ENCODE assay signal across 10 cellular contexts in genomic region chr11:60844045-60844869, GRCh38. TPM values are rescaled to one million over a fixed set of nuclear protein-coding genes. Genes with fewer than 3 reads are reported as not detected.
DNase-seq lines count a peak whose midpoint lies in the region; ATAC-seq and TF ChIP-seq lines count a peak whose summit lies in the region.
"Had no signal": no experiment of that assay in that cellular context is flagged by ENCODE, and none has a peak within 500 bp of the region (broad histone marks: within the 10 kb centered on the region; RNA-seq: fewer than 3 reads in every experiment).

No MANE protein-coding gene starts in this region.

- H3K4me3 Mint-ChIP-seq in GM23338, result peak overlapping the region; percentile 93

- no peak for ATAC-seq in GM23338
- peak; percentile 10; the same call in 1 of the 3 replicates for ATAC-seq in SK-N-SH treated with all-trans-retinoic acid at 6 μM for 48 hours
- peak; percentile 8 for ATAC-seq in esophagus mucosa
- ATAC-seq in GM21717 (IDR thresholded peaks at IDR 0.05; ENCODE audit: unreplicated experiment), result no peak

- H3K9me2 ChIP-seq in GM23338 (ENCODE audit: insufficient read depth), result 0 out of 2 replicates have a peak, but pooled peaks cover 4% of the 10 kb centered on the region

- H3K27ac ChIP-seq in GM23338 (ENCODE audit: low read depth), result no peak overlapping the region
- H3K27ac ChIP-seq: SJSA1 had no signal

- H3K4me2 ChIP-seq in GM23338, result peak overlapping the region; percentile 96

- H2AFZ ChIP-seq in GM23338, result no peak overlapping the region

- DNase-seq in GM23338 (ENCODE audit: low spot score) (no peak), skeletal muscle cell (ENCODE audit: low read depth) (no peak), NCI-H1048 (lab: John Stamatoyannopoulos, UW) (no peak), putamen (ENCODE audit: low spot score) (no peak)
- DNase-seq in activated CD4-positive, alpha-beta T cell treated with anti-CD3 and anti-CD28 coated beads for 1 hour, result no peak

- no peaks in the 10 kb centered on the region; the same call in 1 of the 3 replicates for H3K9me3 Mint-ChIP-seq in GM23338

- peaks cover 21% of the 10 kb centered on the region for H4K20me1 ChIP-seq in GM23338 (replicated peaks; ENCODE audit: insufficient read depth)

- H3K27me3 ChIP-seq in GM23338 (ENCODE audit: insufficient read depth), result no peaks in the 10 kb centered on the region
- H3K27me3 ChIP-seq: SJSA1 had no signal

- peak overlapping the region; percentile 21; the same call in 1 of the 2 replicates for H3K27ac Mint-ChIP-seq in GM23338

- peaks cover 49% of the 10 kb centered on the region for H3K79me2 ChIP-seq in GM23338 (replicated peaks; ENCODE audit: insufficient read depth)

- TF ChIP-seq CTCF in GM23338 (conservative IDR thresholded peaks at IDR 0.05; ENCODE audit: low read depth in 2 of 2), result no peak

- H3K4me3 ChIP-seq in GM23338 (peak overlapping the region; percentile 93), skeletal muscle cell (ENCODE audit: low read depth, low read length) (peak overlapping the region; percentile 96)

- H3K27me3 Mint-ChIP-seq in GM23338 (ENCODE audit: insufficient read depth, low read depth, poor library complexity), result peaks cover 29% of the 10 kb centered on the region

- H3K36me3 Mint-ChIP-seq in GM23338 (ENCODE audit: low read depth), result peaks cover 31% of the 10 kb centered on the region

- no peaks in the 10 kb centered on the region for H3K36me3 ChIP-seq in GM23338 (ENCODE audit: insufficient read depth)

- H3F3A ChIP-seq in GM23338 (replicated peaks; ENCODE audit: low read depth), result no peaks in the 10 kb centered on the region

- peaks cover 36% of the 10 kb centered on the region for H3K4me1 Mint-ChIP-seq in GM23338

- peaks cover 18% of the 10 kb centered on the region for H3K4me1 ChIP-seq in GM23338 (ENCODE audit: insufficient read depth)

TF ChIP-seq in GM23338, 12 proteins besides CTCF, POLR2A, EP300 and RAD21 (continues in another document):
- TF ChIP-seq ZNF331 (CRISPR knock-in tag; IDR thresholded peaks at IDR 0.05; ENCODE audit: low read depth), result no peak

TF ChIP-seq in SK-N-SH treated with all-trans-retinoic acid at 6 μM for 48 hours, 23 proteins besides CTCF, POLR2A, EP300 and RAD21:
- TF ChIP-seq CSDC2 (CRISPR knock-in tag; IDR thresholded peaks at IDR 0.05) (no peak), ZNF8 (CRISPR knock-in tag; IDR thresholded peaks at IDR 0.05) (no peak), TCF4 (CRISPR knock-in tag; IDR thresholded peaks at IDR 0.05; ENCODE audit: borderline replicate concordance) (no peak), ARNTL (CRISPR knock-in tag; IDR thresholded peaks at IDR 0.05; ENCODE audit: borderline replicate concordance, low read depth) (no peak), POU6F1 (CRISPR knock-in tag; IDR thresholded peaks at IDR 0.05; ENCODE audit: borderline replicate concordance, low read depth) (no peak), GLIS3 (CRISPR knock-in tag; IDR thresholded peaks at IDR 0.05) (no peak)

RNA-seq across cellular contexts. Expression of gene CCDC86, which starts 2.3 kb away (rescaled TPM):
- 81.8 and 98.5 TPM in 2 replicates for total RNA-seq in GM23338 (2014; rRNA removed; shearing (Covaris generic))
- polyA plus RNA-seq in GM23338 (2016; fragmentation: Nextera tagmentation; extraction: Ambion mirVana), result 67.0 and 67.3 TPM in 2 replicates
- total RNA-seq in esophagus mucosa, result 19.9 TPM

RNA-seq across cellular contexts. Expression of gene PTGDR2, which starts 11.5 kb away (rescaled TPM):
- 0.24 and 0.35 TPM in 2 replicates for total RNA-seq in GM23338 (2014; rRNA removed; shearing (Covaris generic))
- 0.57 and 0.73 TPM in 2 replicates for polyA plus RNA-seq in GM23338 (2016; fragmentation: Nextera tagmentation; extraction: Ambion mirVana)
- 0.12 TPM for total RNA-seq in esophagus mucosa
- total RNA-seq: SJSA1 had no signal

RNA-seq across cellular contexts. Expression of gene ZP1, which starts 23.1 kb away (rescaled TPM):
- not detected in 2 replicates for total RNA-seq in GM23338 (2014; rRNA removed; shearing (Covaris generic))
- not detected in 2 replicates for polyA plus RNA-seq in GM23338 (2016; fragmentation: Nextera tagmentation; extraction: Ambion mirVana)
- total RNA-seq in esophagus mucosa, result not detected
- total RNA-seq: SJSA1 had no signal

RNA-seq across cellular contexts. Expression of gene MS4A10, which starts 59.1 kb away (rescaled TPM):
- total RNA-seq in GM23338 (2014; rRNA removed; shearing (Covaris generic)), result not detected in 2 replicates
- not detected in 2 replicates for polyA plus RNA-seq in GM23338 (2016; fragmentation: Nextera tagmentation; extraction: Ambion mirVana)
- total RNA-seq in esophagus mucosa, result not detected
- total RNA-seq: SJSA1 had no signal
- polyA plus RNA-seq: esophagus had no signal

Comparison
In these comparisons a context has a peak if more than half of its experiments do, and no peak if none do; other contexts are left out.
1. ATAC-seq: peak in SK-N-SH treated with all-trans-retinoic acid at 6 μM for 48 hours (single experiment) and esophagus mucosa (single experiment); none in GM23338 (single experiment) and GM21717 (single experiment).